Comparison of ENCODE assay signal across 24 cellular contexts in the genomic region with DNA sequence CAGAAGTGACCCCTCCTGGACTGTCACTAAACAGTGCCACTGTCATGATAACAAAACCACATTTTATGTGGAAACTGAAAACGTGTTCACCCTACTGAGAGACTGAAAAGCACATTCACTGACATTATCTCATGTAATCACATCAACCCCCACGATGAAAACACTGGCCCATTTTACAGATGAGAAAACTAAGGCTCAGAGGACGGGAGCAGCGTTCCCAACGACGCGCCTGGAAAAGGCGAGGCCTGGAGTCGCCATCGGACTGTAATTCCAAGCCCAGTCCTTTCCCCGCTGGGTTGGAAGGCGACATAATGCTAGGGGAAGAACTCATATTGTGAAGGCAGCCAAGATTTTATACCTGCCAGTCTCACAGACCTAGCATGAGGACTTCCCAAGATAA.
"Had no signal": no experiment of that assay in that cellular context is flagged by ENCODE, and none has a peak within 500 bp of the region (broad histone marks: within the 10 kb centered on the region; RNA-seq: fewer than 3 reads in every experiment).

No MANE protein-coding gene starts in this region.

- H3K4me3 ChIP-seq: colonic mucosa, esophagus squamous epithelium, gastrocnemius medialis, heart right ventricle, left lung, lower lobe of right lung, mucosa of descending colon had no signal

- H3K9me3 ChIP-seq: colonic mucosa, esophagus squamous epithelium, gastrocnemius medialis, heart right ventricle, left lung, lower lobe of right lung, mucosa of descending colon had no signal

- H3K4me1 ChIP-seq: colonic mucosa, esophagus squamous epithelium, gastrocnemius medialis, heart right ventricle, left lung, lower lobe of right lung had no signal

- H3K27me3 ChIP-seq: colonic mucosa, gastrocnemius medialis had no signal

- DNase-seq: colonic mucosa; cortex of kidney; effector CD8-positive, alpha-beta T cell; effector memory CD8-positive, alpha-beta T cell; endodermal cell; erythroblast; esophagus squamous epithelium; foreskin fibroblast; foreskin melanocyte; gastrocnemius medialis; head of caudate nucleus; heart right ventricle; hippocampal formation; left cardiac atrium; left ventricle myocardium superior; lower lobe of right lung; mesenchymal stem cell had no signal

- H3K27ac ChIP-seq: colonic mucosa, epithelial cell of prostate, esophagus squamous epithelium, gastrocnemius medialis, heart right ventricle, left lung, lower lobe of right lung had no signal

- H3K36me3 ChIP-seq: colonic mucosa, esophagus squamous epithelium, gastrocnemius medialis, heart right ventricle, left lung, lower lobe of right lung had no signal

- FAIRE-seq: endometrium, islet of Langerhans, keratinocyte had no signal

- ATAC-seq: effector memory CD8-positive, alpha-beta T cell; esophagus mucosa; gastrocnemius medialis; heart right ventricle; left cardiac atrium; left lung; left ventricle myocardium superior; lower lobe of right lung; mucosa of descending colon had no signal
